In the genomic region with DNA sequence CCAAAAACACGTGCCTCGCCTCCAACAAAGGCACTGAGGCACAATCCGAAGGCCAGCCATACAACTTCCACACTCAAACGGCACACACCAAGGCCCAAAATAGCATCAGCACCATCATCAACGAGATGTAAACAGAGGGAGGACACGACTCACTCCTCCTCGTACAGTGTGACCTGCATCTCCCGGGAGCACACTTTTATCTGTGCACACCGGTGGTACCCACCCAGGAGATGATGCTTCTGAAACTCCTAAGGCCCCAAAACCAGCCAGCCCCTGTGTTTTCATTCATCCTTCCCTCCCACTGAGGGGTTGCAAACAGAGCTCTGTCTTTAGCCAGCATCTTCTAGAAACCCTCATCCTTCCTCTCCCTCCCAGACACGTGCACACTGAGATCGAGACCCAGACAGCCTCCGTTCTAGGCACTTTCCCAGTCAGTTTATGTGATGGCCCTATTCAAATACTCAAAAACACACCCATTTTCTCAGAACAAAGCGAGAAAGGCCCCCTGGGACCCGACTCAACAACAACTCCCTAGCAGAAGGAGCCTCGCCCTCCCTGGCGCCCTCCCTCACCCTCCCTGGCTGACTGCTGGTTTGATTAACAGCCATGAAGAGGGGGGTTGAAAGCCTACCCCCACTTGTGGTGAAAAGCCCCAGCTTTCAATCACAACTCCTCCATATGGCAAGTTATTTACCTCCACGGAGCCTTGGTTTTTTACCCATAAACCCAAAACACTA, we compare ENCODE assay signal across 13 cellular contexts.
DNase-seq lines count a peak whose midpoint lies in the region; ATAC-seq, FAIRE-seq and TF ChIP-seq lines count a peak whose summit lies in the region.
"Had no signal": no experiment of that assay in that cellular context is flagged by ENCODE, and none has a peak within 500 bp of the region (broad histone marks: within the 10 kb centered on the region; RNA-seq: fewer than 3 reads in every experiment).

No MANE protein-coding gene starts in this region.

- H2AFZ ChIP-seq in GM12878 (ENCODE audit: control insufficient read depth, low read depth, low read length) = peak overlapping the region; percentile 11; the same call in 1 of the 2 replicates

- peak overlapping the region; percentile 75 for H3K27ac Mint-ChIP-seq in CD4-positive, alpha-beta T cell
- H3K27ac Mint-ChIP-seq in nephron (peak overlapping the region; percentile 15 to 35 (median 29)), progenitor cell of endocrine pancreas (no peak overlapping the region)

- H4K20me1 ChIP-seq in GM12878 (ENCODE audit: control insufficient read depth, insufficient read depth) = no peaks in the 10 kb centered on the region

- ATAC-seq in CD4-positive, alpha-beta T cell (ENCODE audit: poor library complexity) = peak; percentile 54
- ATAC-seq in GM12878 (peak; percentile 55), GM21576 (IDR thresholded peaks at IDR 0.05; ENCODE audit: unreplicated experiment) (no peak)
- ATAC-seq: foreskin keratinocyte had no signal

- H3K9me3 Mint-ChIP-seq in CD4-positive, alpha-beta T cell = no peaks in the 10 kb centered on the region
- H3K9me3 Mint-ChIP-seq in nephron (no peaks in the 10 kb centered on the region), progenitor cell of endocrine pancreas (ENCODE audit: low read depth) (no peaks in the 10 kb centered on the region)

- no peak for TF ChIP-seq CTCF in CD4-positive, alpha-beta T cell (IDR thresholded peaks at IDR 0.05)
- TF ChIP-seq CTCF in GM12878 (IDR thresholded peaks at IDR 0.05 in 2 of 3, conservative IDR thresholded peaks at IDR 0.05 in 1 of 3; ENCODE audit: control insufficient read depth in 2 of 3, extremely low read depth in 1 of 3, insufficient read depth in 1 of 3, low read depth in 3 of 3, low read length in 3 of 3) (no peak), nephron (IDR thresholded peaks at IDR 0.05; ENCODE audit: unreplicated experiment in 3 of 3) (no peak), progenitor cell of endocrine pancreas (IDR thresholded peaks at IDR 0.05; ENCODE audit: unreplicated experiment) (no peak)

- H3K36me3 ChIP-seq in GM12878 (ENCODE audit: control insufficient read depth in 2 of 2, insufficient read depth in 2 of 2, low read length in 1 of 2) = no peaks in the 10 kb centered on the region
- H3K36me3 ChIP-seq: HAP-1 had no signal

- H3K4me2 ChIP-seq in GM12878 (ENCODE audit: control insufficient read depth, insufficient read depth) = no peak overlapping the region; the same call in 1 of the 2 replicates

- no peak overlapping the region for H3K9ac ChIP-seq in GM12878 (ENCODE audit: control insufficient read depth, insufficient read depth, low read length)

- no peak for TF ChIP-seq EP300 in GM12878 (IDR thresholded peaks at IDR 0.05; ENCODE audit: borderline replicate concordance in 1 of 2, control insufficient read depth in 1 of 2, low read depth in 2 of 2, low read length in 2 of 2)

- peaks cover 52% of the 10 kb centered on the region for H3K4me1 Mint-ChIP-seq in CD4-positive, alpha-beta T cell (ENCODE audit: low read depth)
- H3K4me1 Mint-ChIP-seq in nephron (peaks cover 47% of the 10 kb centered on the region), progenitor cell of endocrine pancreas (ENCODE audit: low read depth) (peaks cover 14% of the 10 kb centered on the region)

- WGBS in GM12878 (ENCODE audit: insufficient coverage, insufficient replicate concordance, low lambda C conversion rate, missing lambda C conversion rate) = 31% methylated on average over 17 of the region's 17 CpGs

- intact Hi-C loops in CD4-positive, alpha-beta T cell (cut with DNase I, micrococcal nuclease) = no loop called here
- intact Hi-C loops in GM12878 (cut with micrococcal nuclease; ENCODE audit: unreplicated experiment) = no loop called here

- no peak overlapping the region for H3K27ac ChIP-seq in CD4-positive, alpha-beta T cell (ENCODE audit: low read depth, low read length)
- H3K27ac ChIP-seq in GM12878 (ENCODE audit: control insufficient read depth, insufficient read depth) = no peak overlapping the region
- H3K27ac ChIP-seq: foreskin keratinocyte had no signal

- peaks cover 34% of the 10 kb centered on the region for H3K4me1 ChIP-seq in GM12878 (ENCODE audit: control insufficient read depth, insufficient read depth, low read length)
- H3K4me1 ChIP-seq: foreskin keratinocyte, HAP-1 had no signal

- DNase-seq in CD4-positive, alpha-beta T cell = no peak
- DNase-seq in KBM-7 (peak; percentile 36), GM12878 (ENCODE audit: low read depth, low spot score) (peak; percentile 19), COLO668 (lab: John Stamatoyannopoulos, UW; ENCODE audit: unreplicated experiment) (no peak), SW480 (ENCODE audit: low spot score) (no peak), progenitor cell of endocrine pancreas (ENCODE audit: low spot score, unreplicated experiment) (no peak)
- DNase-seq: activated effector memory CD4-positive, alpha-beta T cell treated with anti-CD3 and anti-CD28 coated beads, Interleukin-2, amount 50 U/mL, for 16 hours; foreskin keratinocyte; kidney glomerular epithelial cell; NCI-H510A treated with DMSO at 0.1 percent for 48 hours had no signal

- H3K4me3 Mint-ChIP-seq in CD4-positive, alpha-beta T cell = peak overlapping the region; percentile 75
- H3K4me3 Mint-ChIP-seq in nephron (no peak overlapping the region), progenitor cell of endocrine pancreas (ENCODE audit: low read depth) (no peak overlapping the region)

- no peak for TF ChIP-seq POLR2A in GM12878 (IDR thresholded peaks at IDR 0.05; ENCODE audit: low read depth, low read length)

- SMC1A ChIA-PET in GM12878 (lab: Charles Lee; ENCODE audit: uncharacterized antibody, unreplicated experiment) = no interaction called here

- no peaks in the 10 kb centered on the region for H3K79me2 ChIP-seq in GM12878 (ENCODE audit: control insufficient read depth, insufficient read depth, low read length)

- H3K4me3 ChIP-seq in GM12878 = no peak overlapping the region
- H3K4me3 ChIP-seq: HAP-1 had no signal

- H3K27me3 ChIP-seq in CD4-positive, alpha-beta T cell (ENCODE audit: control insufficient read depth, insufficient read depth, low read length) = no peaks in the 10 kb centered on the region
- no peaks in the 10 kb centered on the region for H3K27me3 ChIP-seq in GM12878 (replicated peaks in 1 of 2; ENCODE audit: control insufficient read depth in 2 of 2, insufficient read depth in 2 of 2, low read length in 1 of 2)
- H3K27me3 ChIP-seq: foreskin keratinocyte had no signal

- BruUV-seq in GM12878 (replicated peaks; lab: Mats Ljungman, UMichigan) = no TSS peak

- RAD21 ChIA-PET in GM12878 (lab: Charles Lee; ENCODE audit: unreplicated experiment) = no interaction called here

- peaks cover 3% of the 10 kb centered on the region for H3K27me3 Mint-ChIP-seq in CD4-positive, alpha-beta T cell
- peaks cover 39% of the 10 kb centered on the region for H3K27me3 Mint-ChIP-seq in nephron (ENCODE audit: low read depth)
- peaks cover 12% of the 10 kb centered on the region for H3K27me3 Mint-ChIP-seq in progenitor cell of endocrine pancreas

- no peaks in the 10 kb centered on the region for H3K36me3 Mint-ChIP-seq in CD4-positive, alpha-beta T cell (ENCODE audit: low read depth)
- no peaks in the 10 kb centered on the region for H3K36me3 Mint-ChIP-seq in nephron (ENCODE audit: low read depth)
- no peaks in the 10 kb centered on the region for H3K36me3 Mint-ChIP-seq in progenitor cell of endocrine pancreas (ENCODE audit: insufficient read depth)

- H3K9me3 ChIP-seq in CD4-positive, alpha-beta T cell (ENCODE audit: control insufficient read depth, low read length) = no peaks in the 10 kb centered on the region
- no peaks in the 10 kb centered on the region for H3K9me3 ChIP-seq in GM12878 (replicated peaks; ENCODE audit: control insufficient read depth, insufficient read depth, low read length)

- CTCF ChIA-PET in CD4-positive, alpha-beta T cell (lab: Charles Lee) = no interaction called here
- CTCF ChIA-PET in GM12878 (lab: Yijun Ruan, JAX) = no interaction called here

- no peak for FAIRE-seq in GM12878 (lab: Jason Lieb, UNC)

- no peak for TF ChIP-seq RAD21 in GM12878 (IDR thresholded peaks at IDR 0.05; ENCODE audit: insufficient read depth, low read depth, low read length)

- in situ Hi-C loops in KBM-7 (cut with MboI; ENCODE audit: low pct_unique_long_range_greater_than_20kb, low sequenced_read_pairs) (no loop called here), GM12878 (cut with MboI) (no loop called here)

- POLR2A ChIA-PET in CD4-positive, alpha-beta T cell (lab: Charles Lee) = interaction anchor here (0.9 kb wide), 1 partner anchor 870 kb away, joined by 3 read pairs; no protein-coding TSS in a partner anchor
- POLR2A ChIA-PET in GM12878 (lab: Charles Lee) = no interaction called here

TF ChIP-seq in GM12878, 131 proteins besides CTCF, POLR2A, EP300 and RAD21:
- TF ChIP-seq PKNOX1 (IDR thresholded peaks at IDR 0.05) = peak; percentile 40; the same call in 1 of the 2 replicates
- TF ChIP-seq WRNIP1 (IDR thresholded peaks at IDR 0.05; ENCODE audit: borderline replicate concordance, low read depth, low read length) = no peak
- no peak for TF ChIP-seq HCFC1 (IDR thresholded peaks at IDR 0.05; ENCODE audit: low read length)
- peak; percentile 64 for TF ChIP-seq MEF2B (IDR thresholded peaks at IDR 0.05; ENCODE audit: partially characterized antibody, poor library complexity, severe bottlenecking)

Comparison
In these comparisons a context has a peak if more than half of its experiments do, and no peak if none do; other contexts are left out.
1. DNase-seq: peak in KBM-7 (single experiment) and GM12878 (single experiment); none in CD4-positive, alpha-beta T cell (0 of 10), COLO668 (single experiment), SW480 (single experiment) and progenitor cell of endocrine pancreas (single experiment).